In the genomic region with DNA sequence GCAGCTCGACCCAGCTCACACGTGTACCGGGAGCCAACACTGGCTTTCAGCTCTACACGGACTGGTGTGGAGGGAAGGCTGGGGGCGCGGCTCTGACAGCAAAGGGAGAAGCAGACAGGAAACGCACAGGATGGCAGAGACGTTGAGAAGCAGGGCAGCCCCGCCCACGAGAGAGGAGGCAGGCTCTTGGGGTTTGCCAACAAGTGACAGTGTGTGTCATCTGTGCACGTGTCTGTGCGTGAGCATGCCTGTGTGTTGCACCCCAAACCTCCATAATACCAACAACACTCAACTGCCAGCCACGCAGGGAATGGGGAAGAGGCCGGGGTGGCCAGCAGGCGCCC, we compare ENCODE assay signal across 9 cellular contexts.
DNase-seq lines count a peak whose midpoint lies in the region; ATAC-seq and TF ChIP-seq lines count a peak whose summit lies in the region.
"Had no signal": no experiment of that assay in that cellular context is flagged by ENCODE, and none has a peak within 500 bp of the region (broad histone marks: within the 10 kb centered on the region; RNA-seq: fewer than 3 reads in every experiment).

No MANE protein-coding gene starts in this region.

- H3K9me3 ChIP-seq in sigmoid colon: no peaks in the 10 kb centered on the region

- H3K9me3 Mint-ChIP-seq in T-helper 2 cell treated with Interferon-gamma antibody and Interleukin-4, amounts not matched to agents 5 μg/mL and 100 μg/mL, for 36 hours: peaks cover 24% of the 10 kb centered on the region
- H3K9me3 Mint-ChIP-seq in activated T-helper 1 cell treated with anti-CD3 and anti-CD28 coated beads, Interleukin-12 subunit alpha, Interleukin-12 subunit beta, Interleukin-2, Interleukin-4 antibody, amounts not matched to agents 30 ng/mL and 10 ng/mL and 1 ng/mL, durations not matched to agents 14 hours and 24 hours and 36 hours: peaks cover 29% of the 10 kb centered on the region
- H3K9me3 Mint-ChIP-seq in nephron progenitor cell: peaks cover 20% of the 10 kb centered on the region
- H3K9me3 Mint-ChIP-seq in stimulated activated naive CD8-positive, alpha-beta T cell treated with anti-CD3 and anti-CD28 coated beads, Interleukin-15, amount 100 ng/mL, for 72 hours: peaks cover 18 to 30% of the 10 kb centered on the region in 2 donors

- peak overlapping the region; percentile 92 for H3K4me3 Mint-ChIP-seq in T-helper 2 cell treated with Interferon-gamma antibody and Interleukin-4, amounts not matched to agents 5 μg/mL and 100 μg/mL, for 36 hours
- peak overlapping the region; percentile 82 for H3K4me3 Mint-ChIP-seq in activated T-helper 1 cell treated with anti-CD3 and anti-CD28 coated beads, Interleukin-12 subunit alpha, Interleukin-12 subunit beta, Interleukin-2, Interleukin-4 antibody, amounts not matched to agents 30 ng/mL and 10 ng/mL and 1 ng/mL, durations not matched to agents 14 hours and 24 hours and 36 hours
- H3K4me3 Mint-ChIP-seq in nephron progenitor cell: no peak overlapping the region
- H3K4me3 Mint-ChIP-seq in stimulated activated naive CD8-positive, alpha-beta T cell treated with anti-CD3 and anti-CD28 coated beads, Interleukin-15, amount 100 ng/mL, for 72 hours: peak overlapping the region; percentile 83 to 85

- no peaks in the 10 kb centered on the region for H3K27me3 ChIP-seq in sigmoid colon

- DNase-seq in T-helper 2 cell treated with Interferon-gamma antibody and Interleukin-4, amounts not matched to agents 5 μg/mL and 100 μg/mL, for 36 hours (ENCODE audit: low spot score): peak; percentile 89
- peak; percentile 83 for DNase-seq in activated T-helper 1 cell treated with anti-CD3 and anti-CD28 coated beads, Interleukin-12 subunit alpha, Interleukin-12 subunit beta, Interleukin-2, Interleukin-4 antibody, amounts not matched to agents 30 ng/mL and 10 ng/mL and 1 ng/mL, durations not matched to agents 14 hours and 24 hours and 36 hours (ENCODE audit: low spot score)
- DNase-seq in nephron progenitor cell (no peak), sigmoid colon (no peak), SKM-1 treated with dmso at 0.1 percent for 144 hours (lab: John Stamatoyannopoulos, UW; ENCODE audit: unreplicated experiment) (no peak)
- DNase-seq in stimulated activated naive CD8-positive, alpha-beta T cell treated with anti-CD3 and anti-CD28 coated beads, Interleukin-15, amount 100 ng/mL, for 72 hours: peak; percentile 76 to 90

- no peak overlapping the region for H3K27ac ChIP-seq in sigmoid colon
- H3K27ac ChIP-seq: parathyroid adenoma, SK-N-MC had no signal

- TF ChIP-seq CTCF in nephron progenitor cell (IDR thresholded peaks at IDR 0.05) (no peak), sigmoid colon (IDR thresholded peaks at IDR 0.05) (no peak)

- H3K36me3 Mint-ChIP-seq in T-helper 2 cell treated with Interferon-gamma antibody and Interleukin-4, amounts not matched to agents 5 μg/mL and 100 μg/mL, for 36 hours (ENCODE audit: low read depth): peaks cover 48% of the 10 kb centered on the region
- peaks cover 38% of the 10 kb centered on the region for H3K36me3 Mint-ChIP-seq in activated T-helper 1 cell treated with anti-CD3 and anti-CD28 coated beads, Interleukin-12 subunit alpha, Interleukin-12 subunit beta, Interleukin-2, Interleukin-4 antibody, amounts not matched to agents 30 ng/mL and 10 ng/mL and 1 ng/mL, durations not matched to agents 14 hours and 24 hours and 36 hours (ENCODE audit: low read depth)
- H3K36me3 Mint-ChIP-seq in nephron progenitor cell (ENCODE audit: low read depth): peaks cover 62% of the 10 kb centered on the region

- peak; percentile 92 for ATAC-seq in stimulated activated naive CD8-positive, alpha-beta T cell treated with anti-CD3 and anti-CD28 coated beads, Interleukin-15, amount 100 ng/mL, for 72 hours
- ATAC-seq in HG03520 (IDR thresholded peaks at IDR 0.05; ENCODE audit: unreplicated experiment): no peak

- intact Hi-C loops in activated T-helper 1 cell treated with anti-CD3 and anti-CD28 coated beads, Interleukin-12 subunit alpha, Interleukin-12 subunit beta, Interleukin-2, Interleukin-4 antibody, amounts not matched to agents 30 ng/mL and 10 ng/mL and 1 ng/mL, durations not matched to agents 14 hours and 24 hours and 36 hours (cut with micrococcal nuclease): loop anchor here (1.0 kb wide), 3 partner anchors 17 to 142 kb away; partner anchors contain the start of gene DNAAF5
- intact Hi-C loops in sigmoid colon (cut with DNase I): no loop called here

- no peak for TF ChIP-seq POLR2A in sigmoid colon (IDR thresholded peaks at IDR 0.05)

- H3K4me3 ChIP-seq in sigmoid colon: no peak overlapping the region
- H3K4me3 ChIP-seq: SK-N-MC had no signal

- peak overlapping the region; percentile 98 for H3K27ac Mint-ChIP-seq in T-helper 2 cell treated with Interferon-gamma antibody and Interleukin-4, amounts not matched to agents 5 μg/mL and 100 μg/mL, for 36 hours
- peak overlapping the region; percentile 87 for H3K27ac Mint-ChIP-seq in activated T-helper 1 cell treated with anti-CD3 and anti-CD28 coated beads, Interleukin-12 subunit alpha, Interleukin-12 subunit beta, Interleukin-2, Interleukin-4 antibody, amounts not matched to agents 30 ng/mL and 10 ng/mL and 1 ng/mL, durations not matched to agents 14 hours and 24 hours and 36 hours
- peak overlapping the region; percentile 64 for H3K27ac Mint-ChIP-seq in nephron progenitor cell
- H3K27ac Mint-ChIP-seq in stimulated activated naive CD8-positive, alpha-beta T cell treated with anti-CD3 and anti-CD28 coated beads, Interleukin-15, amount 100 ng/mL, for 72 hours: peak overlapping the region; percentile 92 to 93

- H3K4me1 Mint-ChIP-seq in T-helper 2 cell treated with Interferon-gamma antibody and Interleukin-4, amounts not matched to agents 5 μg/mL and 100 μg/mL, for 36 hours (ENCODE audit: low read depth): peaks cover 31% of the 10 kb centered on the region
- peaks cover 35% of the 10 kb centered on the region for H3K4me1 Mint-ChIP-seq in activated T-helper 1 cell treated with anti-CD3 and anti-CD28 coated beads, Interleukin-12 subunit alpha, Interleukin-12 subunit beta, Interleukin-2, Interleukin-4 antibody, amounts not matched to agents 30 ng/mL and 10 ng/mL and 1 ng/mL, durations not matched to agents 14 hours and 24 hours and 36 hours (ENCODE audit: low read depth)
- H3K4me1 Mint-ChIP-seq in nephron progenitor cell: peaks cover 25% of the 10 kb centered on the region
- H3K4me1 Mint-ChIP-seq in stimulated activated naive CD8-positive, alpha-beta T cell treated with anti-CD3 and anti-CD28 coated beads, Interleukin-15, amount 100 ng/mL, for 72 hours: peaks cover 41% of the 10 kb centered on the region

- peaks cover 0 to 8% (median 4%) of the 10 kb centered on the region in 4 donors for H3K4me1 ChIP-seq in sigmoid colon
- H3K4me1 ChIP-seq: parathyroid adenoma had no signal

- H3K36me3 ChIP-seq in sigmoid colon: peaks cover 0 to 8% (median 0%) of the 10 kb centered on the region in 4 donors

- no peaks in the 10 kb centered on the region for H3K27me3 Mint-ChIP-seq in T-helper 2 cell treated with Interferon-gamma antibody and Interleukin-4, amounts not matched to agents 5 μg/mL and 100 μg/mL, for 36 hours (ENCODE audit: low read depth)
- H3K27me3 Mint-ChIP-seq in activated T-helper 1 cell treated with anti-CD3 and anti-CD28 coated beads, Interleukin-12 subunit alpha, Interleukin-12 subunit beta, Interleukin-2, Interleukin-4 antibody, amounts not matched to agents 30 ng/mL and 10 ng/mL and 1 ng/mL, durations not matched to agents 14 hours and 24 hours and 36 hours (ENCODE audit: insufficient read depth): peaks cover 2% of the 10 kb centered on the region
- H3K27me3 Mint-ChIP-seq in nephron progenitor cell (ENCODE audit: low read depth, poor library complexity): peaks cover 6% of the 10 kb centered on the region
- H3K27me3 Mint-ChIP-seq in stimulated activated naive CD8-positive, alpha-beta T cell treated with anti-CD3 and anti-CD28 coated beads, Interleukin-15, amount 100 ng/mL, for 72 hours: no peaks in the 10 kb centered on the region

- TF ChIP-seq EP300 in sigmoid colon (IDR thresholded peaks at IDR 0.05): no peak

- WGBS in sigmoid colon, 2 donors: 68 to 87% methylated on average over 15 of the region's 15 CpGs

Comparison
In these comparisons a context has a peak if more than half of its experiments do, and no peak if none do; other contexts are left out.
1. DNase-seq: peak in T-helper 2 cell treated with Interferon-gamma antibody and Interleukin-4, amounts not matched to agents 5 μg/mL and 100 μg/mL, for 36 hours (single experiment), activated T-helper 1 cell treated with anti-CD3 and anti-CD28 coated beads, Interleukin-12 subunit alpha, Interleukin-12 subunit beta, Interleukin-2, Interleukin-4 antibody, amounts not matched to agents 30 ng/mL and 10 ng/mL and 1 ng/mL, durations not matched to agents 14 hours and 24 hours and 36 hours (single experiment) and stimulated activated naive CD8-positive, alpha-beta T cell treated with anti-CD3 and anti-CD28 coated beads, Interleukin-15, amount 100 ng/mL, for 72 hours (2 of 2); none in nephron progenitor cell (single experiment), sigmoid colon (single experiment) and SKM-1 treated with dmso at 0.1 percent for 144 hours (single experiment).
2. Peak in every context shown above with its lines, with median percentiles within 50 percentile points of each other: H3K27ac Mint-ChIP-seq.